Comparison of ENCODE assay signal across 11 cellular contexts in the genomic region with DNA sequence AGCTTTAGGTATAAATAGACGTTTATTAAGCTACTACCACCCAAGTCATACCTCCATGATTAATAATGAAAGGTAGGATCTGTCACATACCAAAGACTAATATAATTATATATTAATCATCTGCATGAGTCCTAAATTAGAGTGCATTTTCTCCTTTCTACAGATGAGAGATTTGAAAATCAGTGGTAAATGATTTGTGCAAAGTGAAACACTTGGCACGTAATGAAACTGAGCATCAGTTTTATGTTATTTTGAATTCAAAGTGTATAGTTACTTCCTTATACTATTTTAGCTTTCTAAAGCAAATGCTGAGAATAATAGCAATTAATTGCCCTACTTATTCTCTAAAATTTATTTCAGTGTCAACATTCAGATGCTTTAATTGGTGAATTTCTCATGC.
"Had no signal": no experiment of that assay in that cellular context is flagged by ENCODE, and none has a peak within 500 bp of the region (broad histone marks: within the 10 kb centered on the region; RNA-seq: fewer than 3 reads in every experiment).

No MANE protein-coding gene starts in this region.

- H3K9me3 ChIP-seq: HAP-1 had no signal

- H3K27ac ChIP-seq: GM23248 had no signal

- DNase-seq: GM23248, GOT3, H7, H9, HCEC 1CT, HFFc6 had no signal

- H3K4me1 ChIP-seq: HAP-1 had no signal

- ATAC-seq: GM23338, HCT116 had no signal

- H3K4me2 ChIP-seq: GM23338 had no signal

- H3K9me3 Mint-ChIP-seq: H9 had no signal

- H2AFZ ChIP-seq: GM23248, GM23338 had no signal

- H3K27ac Mint-ChIP-seq: GM23338, H9, HFFc6 had no signal

- H3K9ac ChIP-seq: GM23248 had no signal

- H3K4me3 Mint-ChIP-seq: GM23338, H9, HFFc6 had no signal

- H3K36me3 ChIP-seq: HAP-1 had no signal

- FAIRE-seq: H1, H54 had no signal

- H3K4me1 Mint-ChIP-seq: GM23338, H9 had no signal

- H3K4me3 ChIP-seq: GM23248, GM23338, HAP-1 had no signal
